ENCODE assay signal across 8 cellular contexts in genomic region chr12:54217774-54218221, GRCh38. TPM values are rescaled to one million over a fixed set of nuclear protein-coding genes. Genes with fewer than 3 reads are reported as not detected.
DNase-seq lines count a peak whose midpoint lies in the region; ATAC-seq and TF ChIP-seq lines count a peak whose summit lies in the region.

No MANE protein-coding gene starts in this region.

- WGBS in HUES64 = 2% methylated on average over 39 of the region's 39 CpGs

- no peaks in the 10 kb centered on the region for H3K36me3 Mint-ChIP-seq in naive B cell

- peak overlapping the region; percentile 53 for H3K4me3 ChIP-seq in HUES64 (ENCODE audit: low read length)
- peak overlapping the region in 1 of 2 donors; percentile 29 for H3K4me3 ChIP-seq in uterus

- peak in 1 of 4 experiments; percentile 2 for TF ChIP-seq CTCF in uterus (IDR thresholded peaks at IDR 0.05)

- H3K9me3 Mint-ChIP-seq in naive B cell = no peaks in the 10 kb centered on the region

- peaks cover 24 to 49% (median 33%) of the 10 kb centered on the region in 3 donors for H3K4me1 Mint-ChIP-seq in naive B cell

- H3K27ac ChIP-seq in HUES64 (ENCODE audit: low read depth, low read length) (no peak overlapping the region), uterus (no peak overlapping the region)

- H3K4me1 ChIP-seq in HUES64 (ENCODE audit: insufficient read depth, low read length) (peaks cover 4% of the 10 kb centered on the region), uterus (peaks cover 0 to 11% of the 10 kb centered on the region in 2 donors)

- H3K36me3 ChIP-seq in HUES64 (ENCODE audit: insufficient read depth, low read length) = no peaks in the 10 kb centered on the region
- no peaks in the 10 kb centered on the region for H3K36me3 ChIP-seq in uterus

- H3K27ac Mint-ChIP-seq in naive B cell = peak overlapping the region in 3 of 6 donors; percentile 28 to 76 (median 59)

- ATAC-seq in naive B cell (ENCODE audit: low read depth in 2 of 2) (peak; percentile 23 to 38), GM21423 (IDR thresholded peaks at IDR 0.05; ENCODE audit: unreplicated experiment) (no peak), HG03139 (IDR thresholded peaks at IDR 0.05; ENCODE audit: unreplicated experiment) (no peak), HG02973 (IDR thresholded peaks at IDR 0.05; ENCODE audit: unreplicated experiment) (no peak)

- TF ChIP-seq POLR2A in uterus (IDR thresholded peaks at IDR 0.05) = no peak

- intact Hi-C loops in uterus (cut with DNase I; ENCODE audit: low total_unique reads) = loop anchor here (10.0 kb wide), 1 partner anchor 157 kb away; no protein-coding TSS in a partner anchor

- H3K9ac ChIP-seq in HUES64 (ENCODE audit: low read depth, low read length) = peak overlapping the region; percentile 48; the same call in 1 of the 2 replicates

- DNase-seq in ELR (ENCODE audit: low read depth) (peak; percentile 24), ecto neural progenitor cell (ENCODE audit: low spot score) (peak; percentile 80), naive B cell (peak; percentile 25), uterus (no peak)

- H3K27me3 ChIP-seq in HUES64 (ENCODE audit: insufficient read depth, low read length) (peaks cover 54% of the 10 kb centered on the region), uterus (peaks cover 0 to 13% of the 10 kb centered on the region in 2 donors)

- H3K9me3 ChIP-seq in HUES64 (ENCODE audit: insufficient read depth, low read depth, low read length) (no peaks in the 10 kb centered on the region), uterus (no peaks in the 10 kb centered on the region)

- H3K27me3 Mint-ChIP-seq in naive B cell = peaks cover 0 to 17% (median 0%) of the 10 kb centered on the region in 3 donors

- H3K4me3 Mint-ChIP-seq in naive B cell = peak overlapping the region in 7 of 8 donors; percentile 67 to 91 (median 88)

RNA-seq across cellular contexts. Expression of gene SMUG1, which starts 29.0 kb away (rescaled TPM):
- polyA plus RNA-seq in HUES64 (2013, experiment 1 of 2) = 15.4 TPM
- 16.2 TPM for polyA plus RNA-seq in HUES64 (2013, experiment 2 of 2)
- 10 to 100 TPM; 27.3 to 44.4 (median 35.4) TPM for polyA plus RNA-seq in naive B cell (ENCODE audit: low read depth in 6 of 6)
- 10 to 100 TPM in 3 of 4 donors, 1 to 10 TPM in 1; 8.2 to 39.7 (median 19.2) TPM for total RNA-seq in uterus

Comparison
In these comparisons a context has a peak if more than half of its experiments do, and no peak if none do; other contexts are left out.
1. DNase-seq: peak in ELR (single experiment), ecto neural progenitor cell (single experiment) and naive B cell (single experiment); none in uterus (0 of 2).
2. ATAC-seq: peak in naive B cell (2 of 2); none in GM21423 (single experiment), HG03139 (single experiment) and HG02973 (single experiment).